Comparison of ENCODE assay signal across 9 cellular contexts in genomic region chr19:16573296-16573695, GRCh38. TPM values are rescaled to one million over a fixed set of nuclear protein-coding genes. Genes with fewer than 3 reads are reported as not detected.
DNase-seq lines count a peak whose midpoint lies in the region; ATAC-seq and TF ChIP-seq lines count a peak whose summit lies in the region.
"Had no signal": no experiment of that assay in that cellular context is flagged by ENCODE, and none has a peak within 500 bp of the region (broad histone marks: within the 10 kb centered on the region; RNA-seq: fewer than 3 reads in every experiment).

No MANE protein-coding gene starts in this region.

- H3K4me1 ChIP-seq in OCI-LY1 (ENCODE audit: insufficient read depth, low read length, severe bottlenecking) (peaks cover 37% of the 10 kb centered on the region), endocrine pancreas (ENCODE audit: control insufficient read depth, insufficient read depth, low read length) (peaks cover 4% of the 10 kb centered on the region)

- no peaks in the 10 kb centered on the region for H3K9me3 Mint-ChIP-seq in neural crest cell

- H3K9me2 ChIP-seq in OCI-LY1 (ENCODE audit: low read depth, low read length) = no peaks in the 10 kb centered on the region

- peak overlapping the region; percentile 95 for H3K4me3 Mint-ChIP-seq in neural crest cell

- H3K27ac ChIP-seq in C4-2B = peak overlapping the region; percentile 91
- no peak overlapping the region for H3K27ac ChIP-seq in OCI-LY1 (ENCODE audit: low read depth, low read length, poor library complexity, severe bottlenecking)

- H3K27me3 Mint-ChIP-seq in neural crest cell (ENCODE audit: low read depth) = no peaks in the 10 kb centered on the region

- H3K9me3 ChIP-seq in OCI-LY1 (ENCODE audit: low read length) (no peaks in the 10 kb centered on the region), endocrine pancreas (ENCODE audit: control insufficient read depth, low read length) (no peaks in the 10 kb centered on the region)

- H3K36me3 Mint-ChIP-seq in neural crest cell (ENCODE audit: low read depth) = no peaks in the 10 kb centered on the region

- H4K20me1 ChIP-seq in OCI-LY1 (ENCODE audit: insufficient read depth, low read length) = no peaks in the 10 kb centered on the region

- H3K9ac ChIP-seq in OCI-LY1 (ENCODE audit: low read length) = peak overlapping the region; percentile 75; the same call in 1 of the 2 replicates
- peak overlapping the region; percentile 91 for H3K9ac ChIP-seq in endocrine pancreas (ENCODE audit: control insufficient read depth, insufficient read depth, low read length)

- H3K4me2 ChIP-seq in OCI-LY1 (ENCODE audit: low read length) = peak overlapping the region; percentile 90

- peak overlapping the region; percentile 96 for H3K27ac Mint-ChIP-seq in neural crest cell (ENCODE audit: unreplicated experiment)

- TF ChIP-seq CTCF in C4-2B (conservative IDR thresholded peaks at IDR 0.05) (no peak), OCI-LY1 (IDR thresholded peaks at IDR 0.05; ENCODE audit: low read length) (no peak), neural crest cell (conservative IDR thresholded peaks at IDR 0.05) (no peak), omental fat pad (IDR thresholded peaks at IDR 0.05) (no peak)

- DNase-seq in neural crest cell (ENCODE audit: low read depth, low spot score) = no peak
- DNase-seq in omental fat pad (ENCODE audit: low spot score) = no peak
- no peak for DNase-seq in NCI-H187 (lab: John Stamatoyannopoulos, UW)
- no peak for DNase-seq in anterior cingulate cortex (lab: John Stamatoyannopoulos, UW)
- DNase-seq: NCI-H2029 had no signal

- peaks cover 62% of the 10 kb centered on the region for H3K36me3 ChIP-seq in OCI-LY1 (ENCODE audit: insufficient read depth, low read length)
- no peaks in the 10 kb centered on the region for H3K36me3 ChIP-seq in endocrine pancreas (ENCODE audit: control insufficient read depth, insufficient read depth, low read length)

- H3K4me3 ChIP-seq in OCI-LY1 (ENCODE audit: low read depth, low read length, poor library complexity, severe bottlenecking) = peak overlapping the region; percentile 78
- peak overlapping the region; percentile 54 for H3K4me3 ChIP-seq in endocrine pancreas (ENCODE audit: control insufficient read depth, insufficient read depth, low read length)

- H3K4me1 Mint-ChIP-seq in neural crest cell = peaks cover 34% of the 10 kb centered on the region

- H3K79me2 ChIP-seq in OCI-LY1 (ENCODE audit: insufficient read depth, low read length) = peaks cover 7% of the 10 kb centered on the region

- H2AFZ ChIP-seq in OCI-LY1 (ENCODE audit: low read length) = no peak overlapping the region

- H3F3A ChIP-seq in OCI-LY1 (ENCODE audit: insufficient read depth, low read length) = no peaks in the 10 kb centered on the region; the same call in 1 of the 2 replicates

- ATAC-seq in HG03196 (IDR thresholded peaks at IDR 0.05; ENCODE audit: unreplicated experiment) = no peak
- no peak for ATAC-seq in omental fat pad (ENCODE audit: low FRiP score)

- no peaks in the 10 kb centered on the region for H3K27me3 ChIP-seq in OCI-LY1 (ENCODE audit: insufficient read depth, low read length)
- no peaks in the 10 kb centered on the region for H3K27me3 ChIP-seq in endocrine pancreas (ENCODE audit: control insufficient read depth, insufficient read depth, low read length)

RNA-seq across cellular contexts. Expression of gene SLC35E1, which starts 1.1 kb away (rescaled TPM):
- total RNA-seq in neural crest cell (30.4 and 32.5 TPM in 2 replicates), omental fat pad (10 to 100 TPM; 22.9 to 46.3 (median 36.1) TPM)

RNA-seq across cellular contexts. Expression of gene CHERP, which starts 31.1 kb away (rescaled TPM):
- total RNA-seq in neural crest cell (93.3 and 95.7 TPM in 2 replicates), omental fat pad (10 to 100 TPM in 2 of 4 donors, 1 to 10 TPM in 2; 5.9 to 25.1 (median 10.8) TPM)

RNA-seq across cellular contexts. Expression of gene MED26, which starts 54.7 kb away (rescaled TPM):
- total RNA-seq in neural crest cell = 11.7 and 11.8 TPM in 2 replicates
- 10 to 100 TPM in 1 of 4 donors, 1 to 10 TPM in 3; 7.2 to 15.5 (median 8.2) TPM for total RNA-seq in omental fat pad
